Comparison of ENCODE assay signal across 16 cellular contexts in genomic region chr12:67034110-67034879, GRCh38.
DNase-seq lines count a peak whose midpoint lies in the region; ATAC-seq, FAIRE-seq and TF ChIP-seq lines count a peak whose summit lies in the region.
"Had no signal": no experiment of that assay in that cellular context is flagged by ENCODE, and none has a peak within 500 bp of the region (broad histone marks: within the 10 kb centered on the region; RNA-seq: fewer than 3 reads in every experiment).

No MANE protein-coding gene starts in this region.

- no peaks in the 10 kb centered on the region for H4K20me1 ChIP-seq in keratinocyte (ENCODE audit: control insufficient read depth, extremely low read depth, insufficient read depth, low read length)

- H3K27ac ChIP-seq in RWPE1 (no peak overlapping the region), keratinocyte (ENCODE audit: control insufficient read depth, insufficient read depth, low read length) (no peak overlapping the region)
- H3K27ac ChIP-seq: C4-2B had no signal

- H3K27ac Mint-ChIP-seq in Calu3 (ENCODE audit: unreplicated experiment): no peak overlapping the region
- no peak overlapping the region for H3K27ac Mint-ChIP-seq in T-helper 17 cell
- H3K27ac Mint-ChIP-seq: activated T-helper 1 cell treated with anti-CD3 and anti-CD28 coated beads, Interleukin-12 subunit alpha, Interleukin-12 subunit beta, Interleukin-2, Interleukin-4 antibody, amounts not matched to agents 30 ng/mL and 10 ng/mL and 1 ng/mL, durations not matched to agents 14 hours and 24 hours and 36 hours; naive thymus-derived CD4-positive, alpha-beta T cell; stimulated activated memory B cell treated with anti-CD40 and anti-IgM and Interleukin-4, amounts not matched to agents 10 μg/mL and 1 μg/mL and 100 μg/mL, for 72 hours had no signal

- H3K4me3 Mint-ChIP-seq in Calu3 (ENCODE audit: low read depth, unreplicated experiment): no peak overlapping the region
- no peak overlapping the region for H3K4me3 Mint-ChIP-seq in T-helper 17 cell
- H3K4me3 Mint-ChIP-seq: activated T-helper 1 cell treated with anti-CD3 and anti-CD28 coated beads, Interleukin-12 subunit alpha, Interleukin-12 subunit beta, Interleukin-2, Interleukin-4 antibody, amounts not matched to agents 30 ng/mL and 10 ng/mL and 1 ng/mL, durations not matched to agents 14 hours and 24 hours and 36 hours; naive thymus-derived CD4-positive, alpha-beta T cell; stimulated activated memory B cell treated with anti-CD40 and anti-IgM and Interleukin-4, amounts not matched to agents 10 μg/mL and 1 μg/mL and 100 μg/mL, for 72 hours had no signal

- peak; percentile 87 for FAIRE-seq in keratinocyte (lab: Jason Lieb, UNC)
- FAIRE-seq: H1 had no signal

- no peak overlapping the region for H2AFZ ChIP-seq in keratinocyte (ENCODE audit: control insufficient read depth, low read length)

- no peaks in the 10 kb centered on the region for H3K36me3 ChIP-seq in keratinocyte (ENCODE audit: control insufficient read depth in 2 of 2, extremely low read depth in 1 of 2, insufficient read depth in 2 of 2, low read length in 2 of 2)

- H3K4me1 ChIP-seq in keratinocyte (ENCODE audit: control insufficient read depth, extremely low read depth, insufficient read depth, low read length): peaks cover 10% of the 10 kb centered on the region

- no peaks in the 10 kb centered on the region for H3K9me3 Mint-ChIP-seq in Calu3 (ENCODE audit: low read depth, unreplicated experiment)
- H3K9me3 Mint-ChIP-seq: activated T-helper 1 cell treated with anti-CD3 and anti-CD28 coated beads, Interleukin-12 subunit alpha, Interleukin-12 subunit beta, Interleukin-2, Interleukin-4 antibody, amounts not matched to agents 30 ng/mL and 10 ng/mL and 1 ng/mL, durations not matched to agents 14 hours and 24 hours and 36 hours; naive thymus-derived CD4-positive, alpha-beta T cell; stimulated activated memory B cell treated with anti-CD40 and anti-IgM and Interleukin-4, amounts not matched to agents 10 μg/mL and 1 μg/mL and 100 μg/mL, for 72 hours had no signal

- peak; percentile 74 for DNase-seq in Calu3
- peak; percentile 61 for DNase-seq in H4 (ENCODE audit: low spot score)
- DNase-seq in RWPE1 (ENCODE audit: low spot score): peak; percentile 20
- peak; percentile 55 for DNase-seq in keratinocyte (ENCODE audit: low read depth, low spot score)
- no peak for DNase-seq in T-helper 17 cell
- DNase-seq in Kasumi-1 (lab: John Stamatoyannopoulos, UW): no peak
- DNase-seq in T1000 (lab: John Stamatoyannopoulos, UW): no peak
- DNase-seq: activated CD4-positive, CD25-positive, alpha-beta regulatory T cell treated with anti-CD3 and anti-CD28 coated beads, Interleukin-2, amount 50 U/mL, for 72 hours; MM.1S; naive thymus-derived CD4-positive, alpha-beta T cell; right cardiac atrium; stimulated activated CD4-positive, alpha-beta T cell treated with anti-CD3 and anti-CD28 coated beads, Interleukin-4, amount 100 ng/mL, for 24 hours had no signal

- H3K27me3 ChIP-seq in keratinocyte (ENCODE audit: control insufficient read depth, extremely low read depth, insufficient read depth, low read length): no peaks in the 10 kb centered on the region

- H3K9ac ChIP-seq in keratinocyte (ENCODE audit: control insufficient read depth, extremely low read depth, insufficient read depth, low read length): no peak overlapping the region

- intact Hi-C loops in Calu3 (cut with micrococcal nuclease; ENCODE audit: unreplicated experiment): no loop called here

- H3K36me3 Mint-ChIP-seq in Calu3 (ENCODE audit: insufficient read depth, unreplicated experiment) (no peaks in the 10 kb centered on the region), T-helper 17 cell (ENCODE audit: low read depth) (peaks cover 2% of the 10 kb centered on the region)
- H3K36me3 Mint-ChIP-seq: naive thymus-derived CD4-positive, alpha-beta T cell; stimulated activated memory B cell treated with anti-CD40 and anti-IgM and Interleukin-4, amounts not matched to agents 10 μg/mL and 1 μg/mL and 100 μg/mL, for 72 hours had no signal

- TF ChIP-seq CTCF in Calu3 (IDR thresholded peaks at IDR 0.05; ENCODE audit: unreplicated experiment) (no peak), RWPE1 (conservative IDR thresholded peaks at IDR 0.05; ENCODE audit: low read depth) (no peak), keratinocyte (optimal IDR thresholded peaks at IDR 0.05 in 1 of 3, IDR thresholded peaks at IDR 0.05 in 1 of 3, conservative IDR thresholded peaks at IDR 0.05 in 1 of 3; ENCODE audit: extremely low read depth in 1 of 3, insufficient read depth in 2 of 3, low read length in 3 of 3) (no peak)

- POLR2A ChIA-PET in RWPE1 (lab: Yijun Ruan, JAX; ENCODE audit: low non-redundant PET): interaction anchor here (0.6 kb wide), 1 partner anchor 10 kb away, joined by 4 read pairs; no protein-coding TSS in a partner anchor

- no peaks in the 10 kb centered on the region for H3K9me1 ChIP-seq in keratinocyte (ENCODE audit: control insufficient read depth, extremely low read depth, insufficient read depth, low read length)

- dilution Hi-C loops in keratinocyte (cut with MboI; ENCODE audit: extremely low pct_ligation_motif_present, low sequenced_read_pairs): no loop called here

- H3K27me3 Mint-ChIP-seq in Calu3 (ENCODE audit: unreplicated experiment): no peaks in the 10 kb centered on the region
- no peaks in the 10 kb centered on the region for H3K27me3 Mint-ChIP-seq in T-helper 17 cell

- H3K4me3 ChIP-seq in keratinocyte (ENCODE audit: control insufficient read depth in 2 of 3, extremely low read depth in 1 of 3, insufficient read depth in 2 of 3, low read depth in 1 of 3, low read length in 3 of 3): no peak overlapping the region

- CTCF ChIA-PET in Calu3 (lab: Charles Lee) (interaction anchor here (0.6 kb wide), 1 partner anchor 969 kb away, joined by 3 read pairs; no protein-coding TSS in a partner anchor), RWPE1 (lab: Yijun Ruan, JAX) (interaction anchor here (1.5 kb wide), 1 partner anchor 9 kb away, joined by 4 read pairs; no protein-coding TSS in a partner anchor)

- no peak for ATAC-seq in T-helper 17 cell
- ATAC-seq: naive thymus-derived CD4-positive, alpha-beta T cell; right cardiac atrium; stimulated activated memory B cell treated with anti-CD40 and anti-IgM and Interleukin-4, amounts not matched to agents 10 μg/mL and 1 μg/mL and 100 μg/mL, for 72 hours had no signal

- H3K9me3 ChIP-seq in keratinocyte (ENCODE audit: control insufficient read depth, low read depth, low read length) (no peaks in the 10 kb centered on the region), T-helper 17 cell (ENCODE audit: control insufficient read depth, low read length, poor library complexity, severe bottlenecking) (no peaks in the 10 kb centered on the region)

- no TSS peak for BruUV-seq in Calu3 (replicated peaks; lab: Mats Ljungman, UMichigan)

- H3K4me1 Mint-ChIP-seq in Calu3 (ENCODE audit: low read depth, unreplicated experiment): peaks cover 20% of the 10 kb centered on the region
- H3K4me1 Mint-ChIP-seq in T-helper 17 cell: peaks cover 5% of the 10 kb centered on the region
- H3K4me1 Mint-ChIP-seq: stimulated activated memory B cell treated with anti-CD40 and anti-IgM and Interleukin-4, amounts not matched to agents 10 μg/mL and 1 μg/mL and 100 μg/mL, for 72 hours had no signal

- no peaks in the 10 kb centered on the region for H3K79me2 ChIP-seq in keratinocyte (ENCODE audit: control insufficient read depth, insufficient read depth, low read length)

- H3K4me2 ChIP-seq in keratinocyte (ENCODE audit: control insufficient read depth, extremely low read depth, insufficient read depth, low read depth, low read length): peak overlapping the region; percentile 7

Comparison
In these comparisons a context has a peak if more than half of its experiments do, and no peak if none do; other contexts are left out.
1. DNase-seq: peak in Calu3 (single experiment), H4 (single experiment), RWPE1 (single experiment) and keratinocyte (single experiment); none in T-helper 17 cell (0 of 3), Kasumi-1 (0 of 2) and T1000 (single experiment).